16 cellular contexts compared by ENCODE assay signal in the genomic region with DNA sequence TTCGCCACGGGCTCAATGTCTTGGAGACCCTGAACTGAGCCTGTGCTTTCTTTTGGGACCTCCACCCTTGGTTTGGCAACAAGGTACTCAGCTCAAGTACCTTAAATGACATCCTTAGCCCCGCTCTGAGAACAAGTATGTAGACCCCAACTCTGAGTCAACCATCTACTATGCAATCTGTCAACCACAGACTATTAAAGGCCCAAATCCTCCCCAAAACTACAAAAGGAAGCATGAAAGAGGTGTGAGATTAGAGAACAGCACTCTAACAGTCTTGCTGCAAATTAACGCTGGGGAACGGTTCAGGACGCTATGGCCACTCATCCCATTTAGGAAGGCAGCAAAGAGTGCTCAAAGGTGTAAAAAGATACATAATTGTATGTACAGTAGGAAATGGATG. TPM values are rescaled to one million over a fixed set of nuclear protein-coding genes. Genes with fewer than 3 reads are reported as not detected.
A peak's percentile ranks its signal among the peaks of the same experiment; 100 is the strongest.
DNase-seq lines count a peak whose midpoint lies in the region; ATAC-seq, FAIRE-seq and TF ChIP-seq lines count a peak whose summit lies in the region.
"Had no signal": no experiment of that assay in that cellular context is flagged by ENCODE, and none has a peak within 500 bp of the region (broad histone marks: within the 10 kb centered on the region; RNA-seq: fewer than 3 reads in every experiment).

No MANE protein-coding gene starts in this region.

- no peak for TF ChIP-seq CTCF in CD14-positive monocyte (IDR thresholded peaks at IDR 0.05)

- no peak for TF ChIP-seq POLR2A in GM12891 (IDR thresholded peaks at IDR 0.05; ENCODE audit: low read depth, low read length)

- FAIRE-seq in GM12891 (lab: Jason Lieb, UNC): peak; percentile 20
- FAIRE-seq: keratinocyte had no signal

- H3K36me3 Mint-ChIP-seq in CD14-positive monocyte (peaks cover 11 to 15% of the 10 kb centered on the region in 2 donors), T-helper 17 cell (ENCODE audit: low read depth) (no peaks in the 10 kb centered on the region), memory B cell (no peaks in the 10 kb centered on the region)

- no peaks in the 10 kb centered on the region for H3K9me3 ChIP-seq in T-helper 17 cell (ENCODE audit: control insufficient read depth, low read length, poor library complexity, severe bottlenecking)
- H3K9me3 ChIP-seq: colonic mucosa, psoas muscle, suprapubic skin had no signal

- H3K9me3 Mint-ChIP-seq in CD14-positive monocyte (peaks cover 0 to 2% (median 0%) of the 10 kb centered on the region in 7 donors), memory B cell (no peaks in the 10 kb centered on the region)

- no peak for DNase-seq in CD14-positive monocyte (ENCODE audit: low spot score)
- no peak for DNase-seq in GM12891 (ENCODE audit: insufficient read length, low spot score)
- no peak for DNase-seq in T-helper 17 cell
- DNase-seq in memory B cell (ENCODE audit: low spot score in 2 of 2): no peak
- no peak for DNase-seq in glomerular visceral epithelial cell (ENCODE audit: extremely low spot score)
- DNase-seq in epidermal melanocyte (ENCODE audit: insufficient read length, low spot score): no peak
- DNase-seq: amniotic stem cell, colonic mucosa, Karpas-422, NCI-H1930, NCI-H748 treated with DMSO at 0.1 percent for 48 hours, psoas muscle had no signal

- H3K27me3 Mint-ChIP-seq in CD14-positive monocyte (ENCODE audit: low read depth in 3 of 3) (no peaks in the 10 kb centered on the region), T-helper 17 cell (no peaks in the 10 kb centered on the region), memory B cell (no peaks in the 10 kb centered on the region)

- H3K4me3 Mint-ChIP-seq in CD14-positive monocyte (peak overlapping the region in 1 of 2 donors; percentile 51), T-helper 17 cell (peak overlapping the region; percentile 41), memory B cell (no peak overlapping the region)

- ATAC-seq in T-helper 17 cell (no peak), memory B cell (ENCODE audit: low read depth) (no peak), SK-N-SH treated with all-trans-retinoic acid at 6 μM for 48 hours (no peak)
- ATAC-seq: psoas muscle had no signal

- H3K27ac Mint-ChIP-seq in CD14-positive monocyte (peak overlapping the region; percentile 94 to 99 (median 96)), T-helper 17 cell (peak overlapping the region; percentile 100), memory B cell (peak overlapping the region; percentile 100)

- H3K4me1 Mint-ChIP-seq in CD14-positive monocyte (peaks cover 97% of the 10 kb centered on the region), T-helper 17 cell (peaks cover 56% of the 10 kb centered on the region), memory B cell (peaks cover 54% of the 10 kb centered on the region)

- intact Hi-C loops in CD14-positive monocyte (cut with micrococcal nuclease): no loop called here

TF ChIP-seq in GM12891, 5 proteins besides CTCF, POLR2A, EP300 and RAD21:
- no peak for TF ChIP-seq TAF1 (IDR thresholded peaks at IDR 0.05; ENCODE audit: low read depth, low read length)
- no peak for TF ChIP-seq SPI1 (IDR thresholded peaks at IDR 0.05; ENCODE audit: low read depth, low read length)
- TF ChIP-seq POU2F2 (IDR thresholded peaks at IDR 0.05; ENCODE audit: low read depth, low read length): no peak
- no peak for TF ChIP-seq PAX5 (IDR thresholded peaks at IDR 0.05; ENCODE audit: insufficient read depth, low read length, severe bottlenecking)

TF ChIP-seq in SK-N-SH treated with all-trans-retinoic acid at 6 μM for 48 hours, 23 proteins besides CTCF, POLR2A, EP300 and RAD21 (continues in another document):
- no peak for TF ChIP-seq ARNTL (CRISPR knock-in tag; IDR thresholded peaks at IDR 0.05; ENCODE audit: borderline replicate concordance, low read depth)
- TF ChIP-seq, protein P1, sequence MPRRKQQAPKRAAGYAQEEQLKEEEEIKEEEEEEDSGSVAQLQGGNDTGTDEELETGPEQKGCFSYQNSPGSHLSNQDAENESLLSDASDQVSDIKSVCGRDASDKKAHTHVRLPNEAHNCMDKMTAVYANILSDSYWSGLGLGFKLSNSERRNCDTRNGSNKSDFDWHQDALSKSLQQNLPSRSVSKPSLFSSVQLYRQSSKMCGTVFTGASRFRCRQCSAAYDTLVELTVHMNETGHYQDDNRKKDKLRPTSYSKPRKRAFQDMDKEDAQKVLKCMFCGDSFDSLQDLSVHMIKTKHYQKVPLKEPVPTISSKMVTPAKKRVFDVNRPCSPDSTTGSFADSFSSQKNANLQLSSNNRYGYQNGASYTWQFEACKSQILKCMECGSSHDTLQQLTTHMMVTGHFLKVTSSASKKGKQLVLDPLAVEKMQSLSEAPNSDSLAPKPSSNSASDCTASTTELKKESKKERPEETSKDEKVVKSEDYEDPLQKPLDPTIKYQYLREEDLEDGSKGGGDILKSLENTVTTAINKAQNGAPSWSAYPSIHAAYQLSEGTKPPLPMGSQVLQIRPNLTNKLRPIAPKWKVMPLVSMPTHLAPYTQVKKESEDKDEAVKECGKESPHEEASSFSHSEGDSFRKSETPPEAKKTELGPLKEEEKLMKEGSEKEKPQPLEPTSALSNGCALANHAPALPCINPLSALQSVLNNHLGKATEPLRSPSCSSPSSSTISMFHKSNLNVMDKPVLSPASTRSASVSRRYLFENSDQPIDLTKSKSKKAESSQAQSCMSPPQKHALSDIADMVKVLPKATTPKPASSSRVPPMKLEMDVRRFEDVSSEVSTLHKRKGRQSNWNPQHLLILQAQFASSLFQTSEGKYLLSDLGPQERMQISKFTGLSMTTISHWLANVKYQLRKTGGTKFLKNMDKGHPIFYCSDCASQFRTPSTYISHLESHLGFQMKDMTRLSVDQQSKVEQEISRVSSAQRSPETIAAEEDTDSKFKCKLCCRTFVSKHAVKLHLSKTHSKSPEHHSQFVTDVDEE (CRISPR knock-in tag; IDR thresholded peaks at IDR 0.05): no peak
- TF ChIP-seq BACH2 (CRISPR knock-in tag; IDR thresholded peaks at IDR 0.05; ENCODE audit: borderline replicate concordance): no peak
- no peak for TF ChIP-seq PPARA (CRISPR knock-in tag; IDR thresholded peaks at IDR 0.05; ENCODE audit: borderline replicate concordance)
- no peak for TF ChIP-seq RARB (CRISPR knock-in tag; IDR thresholded peaks at IDR 0.05)
- no peak for TF ChIP-seq ZNF8 (CRISPR knock-in tag; IDR thresholded peaks at IDR 0.05)
- TF ChIP-seq TOX (CRISPR knock-in tag; IDR thresholded peaks at IDR 0.05; ENCODE audit: borderline replicate concordance): no peak
- TF ChIP-seq, protein P2, sequence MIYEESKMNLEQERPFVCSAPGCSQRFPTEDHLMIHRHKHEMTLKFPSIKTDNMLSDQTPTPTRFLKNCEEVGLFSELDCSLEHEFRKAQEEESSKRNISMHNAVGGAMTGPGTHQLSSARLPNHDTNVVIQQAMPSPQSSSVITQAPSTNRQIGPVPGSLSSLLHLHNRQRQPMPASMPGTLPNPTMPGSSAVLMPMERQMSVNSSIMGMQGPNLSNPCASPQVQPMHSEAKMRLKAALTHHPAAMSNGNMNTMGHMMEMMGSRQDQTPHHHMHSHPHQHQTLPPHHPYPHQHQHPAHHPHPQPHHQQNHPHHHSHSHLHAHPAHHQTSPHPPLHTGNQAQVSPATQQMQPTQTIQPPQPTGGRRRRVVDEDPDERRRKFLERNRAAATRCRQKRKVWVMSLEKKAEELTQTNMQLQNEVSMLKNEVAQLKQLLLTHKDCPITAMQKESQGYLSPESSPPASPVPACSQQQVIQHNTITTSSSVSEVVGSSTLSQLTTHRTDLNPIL (CRISPR knock-in tag; IDR thresholded peaks at IDR 0.05; ENCODE audit: low read depth): no peak
- no peak for TF ChIP-seq ZNF565 (CRISPR knock-in tag; conservative IDR thresholded peaks at IDR 0.05; ENCODE audit: low read depth)
- TF ChIP-seq OSR1 (CRISPR knock-in tag; IDR thresholded peaks at IDR 0.05): no peak
- TF ChIP-seq, protein P3, sequence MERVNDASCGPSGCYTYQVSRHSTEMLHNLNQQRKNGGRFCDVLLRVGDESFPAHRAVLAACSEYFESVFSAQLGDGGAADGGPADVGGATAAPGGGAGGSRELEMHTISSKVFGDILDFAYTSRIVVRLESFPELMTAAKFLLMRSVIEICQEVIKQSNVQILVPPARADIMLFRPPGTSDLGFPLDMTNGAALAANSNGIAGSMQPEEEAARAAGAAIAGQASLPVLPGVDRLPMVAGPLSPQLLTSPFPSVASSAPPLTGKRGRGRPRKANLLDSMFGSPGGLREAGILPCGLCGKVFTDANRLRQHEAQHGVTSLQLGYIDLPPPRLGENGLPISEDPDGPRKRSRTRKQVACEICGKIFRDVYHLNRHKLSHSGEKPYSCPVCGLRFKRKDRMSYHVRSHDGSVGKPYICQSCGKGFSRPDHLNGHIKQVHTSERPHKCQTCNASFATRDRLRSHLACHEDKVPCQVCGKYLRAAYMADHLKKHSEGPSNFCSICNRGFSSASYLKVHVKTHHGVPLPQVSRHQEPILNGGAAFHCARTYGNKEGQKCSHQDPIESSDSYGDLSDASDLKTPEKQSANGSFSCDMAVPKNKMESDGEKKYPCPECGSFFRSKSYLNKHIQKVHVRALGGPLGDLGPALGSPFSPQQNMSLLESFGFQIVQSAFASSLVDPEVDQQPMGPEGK (CRISPR knock-in tag; IDR thresholded peaks at IDR 0.05; ENCODE audit: borderline replicate concordance): no peak
- no peak for TF ChIP-seq ZNF70 (CRISPR knock-in tag; IDR thresholded peaks at IDR 0.05)
- no peak for TF ChIP-seq ZFP30 (CRISPR knock-in tag; IDR thresholded peaks at IDR 0.05)
- TF ChIP-seq CSDC2 (CRISPR knock-in tag; IDR thresholded peaks at IDR 0.05): no peak
- no peak for TF ChIP-seq ZC3H10 (CRISPR knock-in tag; IDR thresholded peaks at IDR 0.05)
- TF ChIP-seq CSRNP3 (CRISPR knock-in tag; IDR thresholded peaks at IDR 0.05): no peak
- no peak for TF ChIP-seq SNAI2 (CRISPR knock-in tag; IDR thresholded peaks at IDR 0.05)

RNA-seq across cellular contexts. Expression of gene CCDC88C, which starts 52.1 kb away (rescaled TPM):
- 10 to 100 TPM; 11.6 to 12.3 TPM for polyA plus RNA-seq in CD14-positive monocyte
- polyA plus RNA-seq in GM12891 (2012; ENCODE audit: low read depth, missing spikeins): 32.5 TPM
- 100 to 1,000 TPM; 333 to 339 TPM for total RNA-seq in T-helper 17 cell
- polyA plus RNA-seq: BJ had no signal
